ENCODE assay signal across 1 cellular context in the genomic region with DNA sequence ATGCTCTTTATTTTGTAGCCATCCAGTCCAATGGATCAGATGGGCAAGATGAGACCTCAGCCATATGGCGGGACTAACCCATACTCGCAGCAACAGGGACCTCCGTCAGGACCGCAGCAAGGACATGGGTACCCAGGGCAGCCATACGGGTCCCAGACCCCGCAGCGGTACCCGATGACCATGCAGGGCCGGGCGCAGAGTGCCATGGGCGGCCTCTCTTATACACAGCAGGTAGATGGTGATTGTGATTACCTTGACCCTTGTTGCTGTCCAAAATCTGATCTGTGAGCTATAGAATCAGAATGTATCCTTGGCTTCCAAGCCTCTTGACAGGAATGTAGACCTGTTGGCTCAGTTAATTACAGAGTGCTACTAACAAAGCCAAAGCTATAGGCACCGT.
TF ChIP-seq lines count a peak whose summit lies in the region.

No MANE protein-coding gene starts in this region.

TF ChIP-seq in H1, 55 proteins besides CTCF, POLR2A, EP300 and RAD21:
- TF ChIP-seq SRF (IDR thresholded peaks at IDR 0.05; ENCODE audit: low read depth, low read length): no peak
- TF ChIP-seq BACH1 (IDR thresholded peaks at IDR 0.05; ENCODE audit: low read length): no peak
- no peak for TF ChIP-seq RBBP5 (IDR thresholded peaks at IDR 0.05; ENCODE audit: borderline replicate concordance, low read depth, low read length)
- TF ChIP-seq CTBP2 (IDR thresholded peaks at IDR 0.05; ENCODE audit: borderline replicate concordance, insufficient read depth, insufficient read length, low read length): no peak
- TF ChIP-seq TCF12 (IDR thresholded peaks at IDR 0.05; ENCODE audit: low read depth, low read length): no peak
- TF ChIP-seq SP2 (IDR thresholded peaks at IDR 0.05; ENCODE audit: low read length): no peak
- TF ChIP-seq MAFK (IDR thresholded peaks at IDR 0.05; ENCODE audit: low read depth, low read length): no peak
- TF ChIP-seq SP4 (IDR thresholded peaks at IDR 0.05; ENCODE audit: low read length): no peak
- no peak for TF ChIP-seq SP1 (IDR thresholded peaks at IDR 0.05; ENCODE audit: low read depth, low read length)
